In the genomic region with DNA sequence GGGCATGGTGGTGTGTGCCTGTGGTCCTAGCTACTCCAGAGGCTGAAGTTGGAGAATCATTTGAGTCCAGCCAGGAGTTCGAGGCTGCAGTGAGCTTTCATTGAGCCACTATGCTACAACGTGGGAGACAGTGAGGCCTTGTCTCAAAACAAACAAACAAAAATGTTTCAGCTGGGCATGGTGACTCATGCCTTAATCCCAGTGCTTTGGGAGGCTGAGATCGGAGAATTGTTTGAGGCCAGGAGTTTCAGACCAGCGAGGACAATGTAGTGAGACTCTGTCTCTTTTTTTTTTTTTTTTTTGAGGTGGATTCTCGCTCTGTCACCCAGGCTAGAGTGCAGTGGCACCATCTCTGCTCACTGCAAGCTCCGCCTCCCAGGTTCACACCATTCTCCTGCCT, we compare ENCODE assay signal across 17 cellular contexts.
"Had no signal": no experiment of that assay in that cellular context is flagged by ENCODE, and none has a peak within 500 bp of the region (broad histone marks: within the 10 kb centered on the region; RNA-seq: fewer than 3 reads in every experiment).

No MANE protein-coding gene starts in this region.

- H3K4me1 ChIP-seq: foreskin keratinocyte, lower lobe of right lung, sigmoid colon had no signal

- H3K4me3 ChIP-seq: cardiac muscle cell, dorsolateral prefrontal cortex, lower lobe of right lung, ovary, sigmoid colon, spleen, stomach, thoracic aorta had no signal

- DNase-seq: activated CD4-positive, alpha-beta T cell treated with anti-CD3 and anti-CD28 coated beads for 48 hours; activated CD8-positive, alpha-beta T cell treated with anti-CD3 and anti-CD28 coated beads for 36 hours; activated effector memory CD4-positive, alpha-beta T cell treated with anti-CD3 and anti-CD28 coated beads, Interleukin-2, amount 50 U/mL, for 16 hours; activated T-cell treated with anti-CD3 and anti-CD28 coated beads, Interleukin-2, amount 50 U/mL, for 48 hours; dorsolateral prefrontal cortex; endodermal cell; foreskin keratinocyte; lower lobe of right lung; ovary; sigmoid colon; spleen; stomach; T-helper 17 cell had no signal

- H3K9me3 ChIP-seq: lower lobe of right lung, ovary, sigmoid colon, spleen, stomach, thoracic aorta had no signal

- ATAC-seq: activated CD8-positive, alpha-beta T cell treated with anti-CD3 and anti-CD28 coated beads for 36 hours; activated naive CD4-positive, alpha-beta T cell treated with anti-CD3 and anti-CD28 coated beads, Interleukin-2, amount 50 U/mL, for 72 hours; foreskin keratinocyte; lower lobe of right lung; T-helper 17 cell; WTC11 had no signal

- H3K27ac ChIP-seq: cardiac muscle cell, dorsolateral prefrontal cortex, foreskin keratinocyte, lower lobe of right lung, ovary, sigmoid colon, spleen, stomach, thoracic aorta had no signal
